ENCODE assay signal across 8 cellular contexts in genomic region chr16:30628628-30629342, GRCh38. TPM values are rescaled to one million over a fixed set of nuclear protein-coding genes. Genes with fewer than 3 reads are reported as not detected.
DNase-seq lines count a peak whose midpoint lies in the region; ATAC-seq and TF ChIP-seq lines count a peak whose summit lies in the region.

No MANE protein-coding gene starts in this region.

- H3K36me3 ChIP-seq in left lung, result no peaks in the 10 kb centered on the region

- H3K27ac ChIP-seq in left lung, result no peak overlapping the region

- H3K27ac Mint-ChIP-seq in activated B cell treated with CpG ODN at 0.5 μM for 24 hours, result peak overlapping the region; percentile 76

- intact Hi-C loops in activated B cell treated with CpG ODN at 0.5 μM for 24 hours (cut with micrococcal nuclease) (loop anchor here (1.0 to 2.0 kb wide), 2 partner anchors 66 to 198 kb away; partner anchors contain the start of gene DCTPP1), left lung (cut with DNase I) (no loop called here)

- H3K4me1 Mint-ChIP-seq in activated B cell treated with CpG ODN at 0.5 μM for 24 hours, result peaks cover 5% of the 10 kb centered on the region

- CTCF ChIA-PET in activated B cell treated with CpG ODN at 0.5 μM for 24 hours (lab: Charles Lee), result interaction anchor here (0.6 to 2.0 kb wide), 24 partner anchors 9 to 537 kb away, joined by 3 to 12 read pairs (median 4); partner anchors contain the start of genes DCTPP1, FBRS, ITGAL and PRR14

- POLR2A ChIA-PET in activated B cell treated with CpG ODN at 0.5 μM for 24 hours (lab: Charles Lee), result interaction anchor here (0.5 to 1.8 kb wide), 9 partner anchors 19 to 1817 kb away, joined by 3 to 13 read pairs (median 4); partner anchors contain the start of genes ALDOA, ZNF689, ZNF747 and ZNF771

- peaks cover 0 to 8% of the 10 kb centered on the region in 2 donors for H3K4me1 ChIP-seq in left lung

- H3K4me3 ChIP-seq in cardiac fibroblast (replicated peaks in 1 of 2; ENCODE audit: low read depth in 2 of 2, low read length in 2 of 2), result no peak overlapping the region
- H3K4me3 ChIP-seq in left lung, result peak overlapping the region in 1 of 2 donors; percentile 2

- H3K4me3 Mint-ChIP-seq in activated B cell treated with CpG ODN at 0.5 μM for 24 hours, result peak overlapping the region; percentile 69

- no peaks in the 10 kb centered on the region for H3K9me3 ChIP-seq in left lung

- no peaks in the 10 kb centered on the region for H3K27me3 Mint-ChIP-seq in activated B cell treated with CpG ODN at 0.5 μM for 24 hours

- peak; percentile 70 for TF ChIP-seq CTCF in activated B cell treated with CpG ODN at 0.5 μM for 24 hours (IDR thresholded peaks at IDR 0.05)
- TF ChIP-seq CTCF in cardiac fibroblast (IDR thresholded peaks at IDR 0.05; ENCODE audit: low read depth, low read length), result peak; percentile 94
- peak; percentile 80 to 93 for TF ChIP-seq CTCF in left lung (IDR thresholded peaks at IDR 0.05)

- no peaks in the 10 kb centered on the region for H3K36me3 Mint-ChIP-seq in activated B cell treated with CpG ODN at 0.5 μM for 24 hours (ENCODE audit: low read depth)

- peak; percentile 68 to 70 for DNase-seq in AML-193 (lab: John Stamatoyannopoulos, UW)
- DNase-seq in H4 (ENCODE audit: low spot score), result peak; percentile 64
- peak; percentile 70 for DNase-seq in NCI-H2227 treated with DMSO at 0.1 percent for 48 hours (lab: John Stamatoyannopoulos, UW)
- DNase-seq in activated B cell treated with CpG ODN at 0.5 μM for 24 hours, result peak; percentile 84
- peak; percentile 80 to 83 for DNase-seq in cardiac fibroblast (ENCODE audit: low read depth in 2 of 2)
- peak; percentile 82 to 94 for DNase-seq in left lung
- DNase-seq in stimulated activated CD4-positive, alpha-beta T cell treated with anti-CD3 and anti-CD28 coated beads, Interleukin-2, amount 100 ng/mL, for 4 hours (ENCODE audit: low read depth), result peak; percentile 78
- DNase-seq in cortex of kidney (lab: John Stamatoyannopoulos, UW), result no peak

- no peaks in the 10 kb centered on the region for H3K9me3 Mint-ChIP-seq in activated B cell treated with CpG ODN at 0.5 μM for 24 hours

- ATAC-seq in activated B cell treated with CpG ODN at 0.5 μM for 24 hours (ENCODE audit: low read depth) (peak; percentile 93), left lung (peak; percentile 98)

- H3K27me3 ChIP-seq in left lung, result no peaks in the 10 kb centered on the region

RNA-seq across cellular contexts. Expression of gene ZNF689, which starts 18.6 kb away (rescaled TPM):
- 9.6 TPM in 2 replicates for total RNA-seq in H4 (2014; rRNA removed; shearing (Covaris generic))
- total RNA-seq in activated B cell treated with CpG ODN at 0.5 μM for 24 hours (10.1 and 11.6 TPM in 2 replicates), left lung (1 to 10 TPM; 5.4 to 7.1 TPM)

RNA-seq across cellular contexts. Expression of gene PRR14, which starts 22.0 kb away (rescaled TPM):
- total RNA-seq in H4 (2014; rRNA removed; shearing (Covaris generic)), result 5.2 and 13.6 TPM in 2 replicates
- total RNA-seq in activated B cell treated with CpG ODN at 0.5 μM for 24 hours (63.5 and 77.9 TPM in 2 replicates), left lung (10 to 100 TPM; 46.1 to 58.8 TPM)

RNA-seq across cellular contexts. Expression of gene FBRS, which starts 29.4 kb away (rescaled TPM):
- 5.0 and 5.9 TPM in 2 replicates for total RNA-seq in H4 (2014; rRNA removed; shearing (Covaris generic))
- total RNA-seq in activated B cell treated with CpG ODN at 0.5 μM for 24 hours, result 166 and 204 TPM in 2 replicates
- 10 to 100 TPM; 52.1 to 62.3 TPM for total RNA-seq in left lung

RNA-seq across cellular contexts. Expression of gene ZNF785, which starts 43.3 kb away (rescaled TPM):
- 1.3 and 3.1 TPM in 2 replicates for total RNA-seq in H4 (2014; rRNA removed; shearing (Covaris generic))
- total RNA-seq in activated B cell treated with CpG ODN at 0.5 μM for 24 hours, result 20.0 and 22.8 TPM in 2 replicates
- total RNA-seq in left lung, result 10 to 100 TPM; 12.9 to 15.6 TPM

RNA-seq across cellular contexts. Expression of gene ZNF688, which starts 57.3 kb away (rescaled TPM):
- total RNA-seq in H4 (2014; rRNA removed; shearing (Covaris generic)), result 3.1 and 6.0 TPM in 2 replicates
- total RNA-seq in activated B cell treated with CpG ODN at 0.5 μM for 24 hours (13.9 and 14.7 TPM in 2 replicates), left lung (10 to 100 TPM; 11.8 to 12.3 TPM)
